ENCODE assay signal across 10 cellular contexts in the genomic region with DNA sequence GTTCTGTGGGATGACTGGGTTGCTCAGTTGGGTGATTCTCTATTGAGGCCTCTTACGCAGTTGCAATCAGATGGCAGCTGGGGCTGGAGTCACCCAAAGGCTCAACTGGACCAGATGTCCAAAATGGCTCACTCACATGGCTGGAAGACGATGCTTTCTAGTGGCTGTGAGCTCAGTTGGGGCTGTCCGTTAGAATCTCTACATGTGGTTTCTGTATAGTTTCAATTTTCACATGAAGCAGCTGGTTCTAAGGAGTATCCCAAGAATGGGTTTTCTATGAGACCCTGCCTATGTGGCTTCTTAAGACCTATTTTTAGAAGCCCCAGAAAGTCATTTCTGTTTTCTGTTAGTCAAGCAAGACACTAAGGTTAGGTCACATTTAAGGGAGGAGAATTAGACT. TPM values are rescaled to one million over a fixed set of nuclear protein-coding genes. Genes with fewer than 3 reads are reported as not detected.
DNase-seq lines count a peak whose midpoint lies in the region; ATAC-seq lines count a peak whose summit lies in the region.
"Had no signal": no experiment of that assay in that cellular context is flagged by ENCODE, and none has a peak within 500 bp of the region (broad histone marks: within the 10 kb centered on the region; RNA-seq: fewer than 3 reads in every experiment).

No MANE protein-coding gene starts in this region.

- no peak overlapping the region for H3K27ac ChIP-seq in mesenchymal stem cell (ENCODE audit: low read length, poor library complexity, severe bottlenecking)

- peaks cover 11 to 75% of the 10 kb centered on the region in 2 experiments for H3K36me3 ChIP-seq in mesenchymal stem cell (ENCODE audit: control insufficient read depth in 1 of 2, insufficient read depth in 2 of 2, low read depth in 1 of 2, low read length in 2 of 2)

- H3K4ac ChIP-seq in mesenchymal stem cell (ENCODE audit: low read depth in 1 of 2, low read length in 2 of 2) = no peak overlapping the region

- H3K18ac ChIP-seq in mesenchymal stem cell (ENCODE audit: low read depth in 1 of 2, low read length in 2 of 2) = no peak overlapping the region

- WGBS in mesenchymal stem cell = 94% methylated on average over 3 of the region's 3 CpGs

- no peak overlapping the region for H2AFZ ChIP-seq in mesenchymal stem cell (ENCODE audit: low read depth, low read length)

- ATAC-seq in GM18520 (IDR thresholded peaks at IDR 0.05; ENCODE audit: unreplicated experiment) = peak; percentile 38
- ATAC-seq in GM21619 (IDR thresholded peaks at IDR 0.05; ENCODE audit: unreplicated experiment) = peak; percentile 68
- ATAC-seq in HG03575 (IDR thresholded peaks at IDR 0.05; ENCODE audit: extremely low read depth, insufficient number of reproducible peaks, low FRiP score, unreplicated experiment) = peak; percentile 55

- peaks cover 4% of the 10 kb centered on the region for H3K79me1 ChIP-seq in mesenchymal stem cell (replicated peaks; ENCODE audit: low read length, poor library complexity, severe bottlenecking)

- no peak overlapping the region for H4K91ac ChIP-seq in mesenchymal stem cell (ENCODE audit: low read length)

- H3K14ac ChIP-seq in mesenchymal stem cell (ENCODE audit: low read length in 2 of 2) = no peak overlapping the region

- H3K27me3 ChIP-seq in mesenchymal stem cell (ENCODE audit: control insufficient read depth in 1 of 2, insufficient read depth in 1 of 2, low read length in 2 of 2) = no peaks in the 10 kb centered on the region
- H3K27me3 ChIP-seq: right atrium auricular region had no signal

- H2BK120ac ChIP-seq in mesenchymal stem cell (ENCODE audit: low read depth, low read length) = no peak overlapping the region

- peaks cover 4% of the 10 kb centered on the region for H3K4me1 ChIP-seq in mesenchymal stem cell (ENCODE audit: control insufficient read depth, insufficient read depth, low read depth, low read length)

- no peak overlapping the region for H3K4me3 ChIP-seq in mesenchymal stem cell (ENCODE audit: insufficient read depth in 1 of 2, low read depth in 1 of 2, low read length in 2 of 2)
- H3K4me3 ChIP-seq: right atrium auricular region had no signal

- peak overlapping the region; percentile 98 for H3K9ac ChIP-seq in mesenchymal stem cell (ENCODE audit: low read length)

- no peak overlapping the region for H2BK15ac ChIP-seq in mesenchymal stem cell (ENCODE audit: low read depth, poor library complexity, severe bottlenecking)

- H3K4me2 ChIP-seq in mesenchymal stem cell (ENCODE audit: low read length, poor library complexity, severe bottlenecking) = no peak overlapping the region

- DNase-seq in mesenchymal stem cell (no peak), DMS153 treated with DMSO at 0.1 percent for 48 hours (lab: John Stamatoyannopoulos, UW; ENCODE audit: unreplicated experiment) (no peak), middle frontal gyrus (ENCODE audit: extremely low spot score, low spot score) (no peak), NOMO-1 (lab: John Stamatoyannopoulos, UW; ENCODE audit: unreplicated experiment in 2 of 2) (no peak), kidney glomerular epithelial cell (lab: John Stamatoyannopoulos, UW) (no peak)
- DNase-seq: NCI-H1694 had no signal

- H2AK5ac ChIP-seq in mesenchymal stem cell (ENCODE audit: low read length, severe bottlenecking) = no peak overlapping the region

- no peak overlapping the region for H2BK5ac ChIP-seq in mesenchymal stem cell (ENCODE audit: low read depth, low read length, poor library complexity, severe bottlenecking)

- H4K8ac ChIP-seq in mesenchymal stem cell (ENCODE audit: low read length) = no peak overlapping the region

- H2BK12ac ChIP-seq in mesenchymal stem cell (ENCODE audit: low read length in 2 of 2) = no peak overlapping the region

- no peak overlapping the region for H3K23ac ChIP-seq in mesenchymal stem cell (ENCODE audit: low read length in 2 of 2)

- no peaks in the 10 kb centered on the region for H3K9me3 ChIP-seq in mesenchymal stem cell (ENCODE audit: control insufficient read depth, low read length)
- H3K9me3 ChIP-seq: right atrium auricular region had no signal

RNA-seq across cellular contexts. Expression of gene XRCC5, which starts 4.4 kb away (rescaled TPM):
- 151 TPM for polyA plus RNA-seq in mesenchymal stem cell (2013, experiment 1 of 2)
- 150 TPM for polyA plus RNA-seq in mesenchymal stem cell (2013, experiment 2 of 2)

RNA-seq across cellular contexts. Expression of gene TMEM169, which starts 31.9 kb away (rescaled TPM):
- 1.2 TPM for polyA plus RNA-seq in mesenchymal stem cell (2013, experiment 1 of 2)
- 1.2 TPM for polyA plus RNA-seq in mesenchymal stem cell (2013, experiment 2 of 2)

RNA-seq across cellular contexts. Expression of gene PECR, which starts 32.0 kb away (rescaled TPM):
- polyA plus RNA-seq in mesenchymal stem cell (2013, experiment 1 of 2) = 5.5 TPM
- polyA plus RNA-seq in mesenchymal stem cell (2013, experiment 2 of 2) = 4.8 TPM
